Comparison of ENCODE assay signal across 9 cellular contexts in the genomic region with DNA sequence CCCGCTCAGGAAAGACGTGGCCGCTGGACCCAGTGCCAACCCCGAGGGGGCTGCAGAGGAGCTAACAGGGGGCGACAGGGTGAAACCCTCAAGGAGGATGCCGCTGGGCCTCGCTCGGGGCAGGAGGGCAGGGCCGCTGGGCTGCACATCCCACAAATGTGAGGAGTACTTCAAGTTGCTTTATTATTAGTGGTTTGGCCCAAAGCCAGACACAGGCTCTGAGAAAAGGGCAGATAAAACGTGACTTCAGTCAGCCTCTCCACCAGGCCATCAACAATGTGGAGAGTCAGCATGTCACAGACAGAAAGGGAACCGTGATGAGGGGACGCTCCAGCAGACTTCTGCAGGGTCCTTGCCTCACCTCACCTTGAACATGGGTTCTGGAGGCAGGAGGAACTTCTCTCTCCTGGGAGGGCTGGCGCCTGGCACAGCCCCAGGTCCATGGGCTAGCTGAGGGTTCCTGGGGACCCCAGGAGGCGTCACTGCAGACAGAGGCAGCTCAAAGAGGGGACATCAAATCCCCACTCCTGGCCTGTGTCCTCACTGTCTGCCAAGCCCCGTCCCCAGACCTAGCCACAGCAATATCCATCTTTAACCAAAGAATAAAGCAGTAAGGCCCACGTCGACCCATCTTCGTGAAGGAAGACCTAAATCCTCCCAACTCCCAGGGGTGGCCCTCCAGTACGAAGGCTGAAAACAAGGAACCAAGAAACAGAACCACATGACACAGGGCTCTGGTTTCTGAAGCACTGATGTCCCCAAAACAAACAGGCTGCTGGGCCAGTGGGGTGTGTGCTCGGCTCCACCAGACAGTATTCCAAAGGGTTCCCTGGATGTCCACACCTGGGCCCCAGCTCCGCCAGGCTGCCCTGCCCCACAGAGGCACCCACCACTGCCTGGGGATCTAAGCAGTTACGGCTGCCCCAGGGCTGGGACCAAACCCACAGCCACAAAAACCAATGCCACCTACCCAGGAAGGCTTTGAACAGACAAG. TPM values are rescaled to one million over a fixed set of nuclear protein-coding genes. Genes with fewer than 3 reads are reported as not detected.
DNase-seq lines count a peak whose midpoint lies in the region; ATAC-seq and TF ChIP-seq lines count a peak whose summit lies in the region.
"Had no signal": no experiment of that assay in that cellular context is flagged by ENCODE, and none has a peak within 500 bp of the region (broad histone marks: within the 10 kb centered on the region; RNA-seq: fewer than 3 reads in every experiment).

No MANE protein-coding gene starts in this region.

- TF ChIP-seq CTCF in liver (IDR thresholded peaks at IDR 0.05; ENCODE audit: low read depth, low read length, missing input control) (no peak), Calu3 (IDR thresholded peaks at IDR 0.05; ENCODE audit: unreplicated experiment) (no peak)

- H3K27me3 ChIP-seq in liver (ENCODE audit: control insufficient read depth in 4 of 4, insufficient read depth in 4 of 4, low read length in 3 of 4) = no peaks in the 10 kb centered on the region

- peak overlapping the region; percentile 40 to 95 for H3K27ac ChIP-seq in liver (ENCODE audit: low read depth in 1 of 2, low read length in 2 of 2)

- H3K27ac Mint-ChIP-seq in activated T-helper 17 cell treated with anti-CD3 and anti-CD28 coated beads, Interleukin-2, amount 50 U/mL, for 72 hours = peak overlapping the region; percentile 30
- H3K27ac Mint-ChIP-seq in Calu3 (ENCODE audit: unreplicated experiment) = no peak overlapping the region

- H3K9me3 ChIP-seq in liver (ENCODE audit: control insufficient read depth in 4 of 4, low read length in 3 of 4) = no peaks in the 10 kb centered on the region

- intact Hi-C loops in Calu3 (cut with micrococcal nuclease; ENCODE audit: unreplicated experiment) = no loop called here

- no TSS peak for BruUV-seq in Calu3 (replicated peaks; lab: Mats Ljungman, UMichigan)

- DNase-seq in COLO668 (lab: John Stamatoyannopoulos, UW; ENCODE audit: unreplicated experiment) (peak; percentile 80), NAMALWA (ENCODE audit: low spot score) (peak; percentile 65), Calu3 (no peak)
- DNase-seq: kidney had no signal

- ATAC-seq in activated T-helper 17 cell treated with anti-CD3 and anti-CD28 coated beads, Interleukin-2, amount 50 U/mL, for 72 hours (replicated peaks) = no peak
- ATAC-seq in GM18519 (IDR thresholded peaks at IDR 0.05; ENCODE audit: low FRiP score, unreplicated experiment) = no peak
- ATAC-seq in HG02678 (IDR thresholded peaks at IDR 0.05; ENCODE audit: unreplicated experiment) = no peak
- no peak for ATAC-seq in GM18870 (IDR thresholded peaks at IDR 0.05; ENCODE audit: unreplicated experiment)

- H3K9me3 Mint-ChIP-seq in activated T-helper 17 cell treated with anti-CD3 and anti-CD28 coated beads, Interleukin-2, amount 50 U/mL, for 72 hours = no peaks in the 10 kb centered on the region
- no peaks in the 10 kb centered on the region for H3K9me3 Mint-ChIP-seq in Calu3 (ENCODE audit: low read depth, unreplicated experiment)

- H3K4me3 Mint-ChIP-seq in activated T-helper 17 cell treated with anti-CD3 and anti-CD28 coated beads, Interleukin-2, amount 50 U/mL, for 72 hours = no peak overlapping the region
- no peak overlapping the region for H3K4me3 Mint-ChIP-seq in Calu3 (ENCODE audit: low read depth, unreplicated experiment)

- H3K4me1 Mint-ChIP-seq in activated T-helper 17 cell treated with anti-CD3 and anti-CD28 coated beads, Interleukin-2, amount 50 U/mL, for 72 hours = no peaks in the 10 kb centered on the region
- peaks cover 45% of the 10 kb centered on the region for H3K4me1 Mint-ChIP-seq in Calu3 (ENCODE audit: low read depth, unreplicated experiment)

- peaks cover 55 to 96% (median 86%) of the 10 kb centered on the region in 4 donors for H3K4me1 ChIP-seq in liver (ENCODE audit: control insufficient read depth in 4 of 4, insufficient read depth in 4 of 4, low read length in 3 of 4)

- WGBS in liver = 70% methylated on average over 22 of the region's 22 CpGs

- H3K36me3 ChIP-seq in liver (ENCODE audit: control insufficient read depth in 4 of 4, insufficient read depth in 3 of 4, low read depth in 1 of 4, low read length in 3 of 4) = no peaks in the 10 kb centered on the region

- CTCF ChIA-PET in Calu3 (lab: Charles Lee) = interaction anchor here (0.9 kb wide), 1 partner anchor 11 kb away, joined by 4 read pairs; no protein-coding TSS in a partner anchor

- H3K27me3 Mint-ChIP-seq in activated T-helper 17 cell treated with anti-CD3 and anti-CD28 coated beads, Interleukin-2, amount 50 U/mL, for 72 hours = no peaks in the 10 kb centered on the region
- no peaks in the 10 kb centered on the region for H3K27me3 Mint-ChIP-seq in Calu3 (ENCODE audit: unreplicated experiment)

- H3K36me3 Mint-ChIP-seq in activated T-helper 17 cell treated with anti-CD3 and anti-CD28 coated beads, Interleukin-2, amount 50 U/mL, for 72 hours (ENCODE audit: low read depth) = no peaks in the 10 kb centered on the region
- H3K36me3 Mint-ChIP-seq in Calu3 (ENCODE audit: insufficient read depth, unreplicated experiment) = peaks cover 15% of the 10 kb centered on the region

- TF ChIP-seq RAD21 in liver (IDR thresholded peaks at IDR 0.05) = no peak

- H3K9ac ChIP-seq in liver (ENCODE audit: low read depth in 1 of 2, low read length in 2 of 2) = no peak overlapping the region

- no peak overlapping the region for H3K4me3 ChIP-seq in liver (ENCODE audit: low read depth in 1 of 3, low read length in 3 of 3)

TF ChIP-seq in liver, 16 proteins besides CTCF, POLR2A, EP300 and RAD21:
- TF ChIP-seq EGR1 (IDR thresholded peaks at IDR 0.05; ENCODE audit: low read depth in 2 of 2) = no peak
- no peak for TF ChIP-seq GABPA (IDR thresholded peaks at IDR 0.05 in 1 of 2, conservative IDR thresholded peaks at IDR 0.05 in 1 of 2)
- TF ChIP-seq HNF4G (IDR thresholded peaks at IDR 0.05) = no peak
- no peak for TF ChIP-seq YY1 (IDR thresholded peaks at IDR 0.05)
- TF ChIP-seq NR2F2 (IDR thresholded peaks at IDR 0.05) = no peak
- no peak for TF ChIP-seq RXRA (IDR thresholded peaks at IDR 0.05)
- no peak for TF ChIP-seq TAF1 (conservative IDR thresholded peaks at IDR 0.05)
- TF ChIP-seq, protein P1, sequence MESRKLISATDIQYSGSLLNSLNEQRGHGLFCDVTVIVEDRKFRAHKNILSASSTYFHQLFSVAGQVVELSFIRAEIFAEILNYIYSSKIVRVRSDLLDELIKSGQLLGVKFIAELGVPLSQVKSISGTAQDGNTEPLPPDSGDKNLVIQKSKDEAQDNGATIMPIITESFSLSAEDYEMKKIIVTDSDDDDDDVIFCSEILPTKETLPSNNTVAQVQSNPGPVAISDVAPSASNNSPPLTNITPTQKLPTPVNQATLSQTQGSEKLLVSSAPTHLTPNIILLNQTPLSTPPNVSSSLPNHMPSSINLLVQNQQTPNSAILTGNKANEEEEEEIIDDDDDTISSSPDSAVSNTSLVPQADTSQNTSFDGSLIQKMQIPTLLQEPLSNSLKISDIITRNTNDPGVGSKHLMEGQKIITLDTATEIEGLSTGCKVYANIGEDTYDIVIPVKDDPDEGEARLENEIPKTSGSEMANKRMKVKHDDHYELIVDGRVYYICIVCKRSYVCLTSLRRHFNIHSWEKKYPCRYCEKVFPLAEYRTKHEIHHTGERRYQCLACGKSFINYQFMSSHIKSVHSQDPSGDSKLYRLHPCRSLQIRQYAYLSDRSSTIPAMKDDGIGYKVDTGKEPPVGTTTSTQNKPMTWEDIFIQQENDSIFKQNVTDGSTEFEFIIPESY (IDR thresholded peaks at IDR 0.05) = no peak
- TF ChIP-seq SP1 (IDR thresholded peaks at IDR 0.05) = no peak

RNA-seq across cellular contexts. Expression of a gene that starts 35.1 kb away (rescaled TPM):
- 1 to 10 TPM; 2.8 to 3.4 TPM for total RNA-seq in activated T-helper 17 cell treated with anti-CD3 and anti-CD28 coated beads, Interleukin-2, amount 50 U/mL, for 72 hours
- 10 to 100 TPM in 1 of 2 donors, 1 to 10 TPM in 1; 7.1 to 12.1 TPM for total RNA-seq in liver
- 10 to 100 TPM in 1 of 2 donors, 1 to 10 TPM in 1; 4.0 to 23.9 TPM for polyA plus RNA-seq in liver
- 44.6 and 45.1 TPM in 2 replicates for total RNA-seq in Calu3 (2022)
